In the genomic region with DNA sequence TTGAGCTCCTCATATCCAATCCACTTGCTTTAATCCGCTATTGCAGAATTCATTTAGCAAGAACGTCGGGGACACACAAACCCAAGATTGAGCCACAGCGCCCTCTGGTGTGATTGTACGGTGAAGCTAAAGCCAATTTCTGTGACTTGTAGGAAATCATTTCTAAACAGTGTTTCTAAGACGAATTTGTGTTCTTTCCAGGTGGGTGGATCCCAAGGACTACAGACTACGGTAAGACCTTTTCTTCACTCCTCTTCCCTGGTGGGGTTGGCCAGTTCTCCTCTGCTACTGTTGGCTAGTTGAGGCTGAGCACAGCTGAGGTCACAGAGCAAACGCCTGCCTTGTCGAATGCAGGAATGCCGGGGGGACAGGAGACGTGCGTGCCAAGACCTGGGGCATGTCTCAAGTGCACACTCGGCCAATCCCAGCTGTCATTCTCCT, we compare ENCODE assay signal across 8 cellular contexts. TPM values are rescaled to one million over a fixed set of nuclear protein-coding genes. Genes with fewer than 3 reads are reported as not detected.
DNase-seq lines count a peak whose midpoint lies in the region; ATAC-seq, FAIRE-seq and TF ChIP-seq lines count a peak whose summit lies in the region.

No MANE protein-coding gene starts in this region.

- CTCF ChIA-PET in HepG2 (lab: Yijun Ruan, JAX; ENCODE audit: low intra/inter-chr PET ratio, low total read pairs): interaction anchor here (0.8 to 3.4 kb wide), 6 partner anchors 39 to 289 kb away, joined by 3 to 27 read pairs (median 8); no protein-coding TSS in a partner anchor

- in situ Hi-C loops in HepG2 (cut with HindIII; ENCODE audit: extremely low pct_ligation_motif_present, low pct_unique_long_range_greater_than_20kb): loop anchor here (5.0 kb wide), 1 partner anchor 283 kb away; no protein-coding TSS in a partner anchor

- H3K9ac ChIP-seq in HepG2 (ENCODE audit: insufficient read depth, low read depth, low read length): no peak overlapping the region

- no peak for TF ChIP-seq POLR2A in HepG2 (IDR thresholded peaks at IDR 0.05; ENCODE audit: insufficient read depth in 1 of 2, low read depth in 2 of 2, low read length in 2 of 2)

- DNase-seq in activated gamma-delta T cell treated with Interleukin-2 at 50 U/mL for 16 hours (peak; percentile 75), activated gamma-delta T cell (lab: John Stamatoyannopoulos, UW) (no peak), NCI-H2227 (lab: John Stamatoyannopoulos, UW; ENCODE audit: unreplicated experiment) (peak; percentile 79), coronary artery (ENCODE audit: low spot score) (peak; percentile 81), HepG2 (ENCODE audit: low spot score) (peak; percentile 56)
- DNase-seq in activated CD4-positive, alpha-beta T cell treated with anti-CD3 and anti-CD28 coated beads for 24 hours (ENCODE audit: low read depth in 2 of 2): peak; percentile 46 to 61
- DNase-seq in stimulated activated CD4-positive, alpha-beta T cell treated with anti-CD3 and anti-CD28 coated beads, Interleukin-4, amount 100 ng/mL, for 4 hours: peak; percentile 45 to 67

- no TSS peak for BruUV-seq in HepG2 (replicated peaks; lab: Mats Ljungman, UMichigan)

- H3K36me3 ChIP-seq in HepG2 (replicated peaks in 1 of 2; ENCODE audit: control insufficient read depth in 1 of 2, insufficient read depth in 2 of 2, low read length in 2 of 2): no peaks in the 10 kb centered on the region

- H3K4me3 ChIP-seq in coronary artery: peak overlapping the region; percentile 64
- H3K4me3 ChIP-seq in HepG2 (replicated peaks in 1 of 3; ENCODE audit: insufficient read depth in 1 of 3, low read depth in 2 of 3, low read length in 3 of 3): peak overlapping the region in 1 of 3 experiments; percentile 45; a peak in 1 of 6 replicates

- no peak overlapping the region for H2AFZ ChIP-seq in HepG2 (ENCODE audit: low read length)

- FAIRE-seq in HepG2 (lab: Jason Lieb, UNC): peak; percentile 87

- WGBS in HepG2 (ENCODE audit: low lambda C conversion rate): 4% methylated on average over 11 of the region's 13 CpGs

- POLR2A ChIA-PET in HepG2 (lab: Yijun Ruan, JAX): interaction anchor here (0.7 to 1.3 kb wide), 3 partner anchors 255 to 286 kb away, joined by 3 to 5 read pairs (median 3); no protein-coding TSS in a partner anchor

- peak; percentile 78 for TF ChIP-seq CTCF in coronary artery (IDR thresholded peaks at IDR 0.05)
- peak; percentile 88 for TF ChIP-seq CTCF in HepG2 (CRISPR knock-in tag; IDR thresholded peaks at IDR 0.05)

- no peaks in the 10 kb centered on the region for H3K9me3 ChIP-seq in HepG2 (ENCODE audit: low read length)

- peak overlapping the region; percentile 65 for H3K4me2 ChIP-seq in HepG2 (ENCODE audit: low read depth, low read length)

- no peak for TF ChIP-seq EP300 in HepG2 (IDR thresholded peaks at IDR 0.05; ENCODE audit: low read depth in 2 of 2, low read length in 2 of 2)
- no peak for TF ChIP-seq EP300 in HepG2 (CRISPR knock-in tag; IDR thresholded peaks at IDR 0.05; ENCODE audit: borderline replicate concordance)

- H3K27me3 ChIP-seq in HepG2 (ENCODE audit: control insufficient read depth in 1 of 2, insufficient read depth in 2 of 2, low read length in 2 of 2): peaks cover 0 to 5% of the 10 kb centered on the region in 2 experiments; a peak in 3 of 5 replicates

- TF ChIP-seq RAD21 in HepG2 (CRISPR knock-in tag; IDR thresholded peaks at IDR 0.05): peak; percentile 78; the same call in 1 of the 2 replicates

- no peaks in the 10 kb centered on the region for H3K4me1 ChIP-seq in HepG2 (ENCODE audit: insufficient read depth, low read length)

- peak; percentile 56 for ATAC-seq in HepG2
- no peak for ATAC-seq in GM18520 (IDR thresholded peaks at IDR 0.05; ENCODE audit: unreplicated experiment)

- no peak overlapping the region for H3K27ac ChIP-seq in coronary artery
- no peak overlapping the region for H3K27ac ChIP-seq in HepG2 (ENCODE audit: extremely low read length, insufficient read depth, low read length)

- H3K79me2 ChIP-seq in HepG2 (ENCODE audit: insufficient read depth, low read length): no peaks in the 10 kb centered on the region

- H4K20me1 ChIP-seq in HepG2 (ENCODE audit: insufficient read depth, low read length): no peaks in the 10 kb centered on the region

- intact Hi-C loops in HepG2 (cut with micrococcal nuclease; ENCODE audit: unreplicated experiment): loop anchor here (1.0 to 10.0 kb wide), 3 partner anchors 40 to 268 kb away; no protein-coding TSS in a partner anchor

TF ChIP-seq in HepG2, 621 proteins besides CTCF, POLR2A, EP300 and RAD21 (continues in another document):
- TF ChIP-seq TARDBP (CRISPR knock-in tag; IDR thresholded peaks at IDR 0.05) (0 out of 2 replicates have a peak, but pooled peaks have one; percentile 27), SMC3 (IDR thresholded peaks at IDR 0.05; ENCODE audit: low read length) (peak; percentile 90), RXRB (CRISPR knock-in tag; IDR thresholded peaks at IDR 0.05; ENCODE audit: borderline replicate concordance) (peak; percentile 28; the same call in 1 of the 2 replicates), ZNF570 (CRISPR knock-in tag; IDR thresholded peaks at IDR 0.05; ENCODE audit: borderline replicate concordance) (no peak), ERF (CRISPR knock-in tag; IDR thresholded peaks at IDR 0.05) (0 out of 2 replicates have a peak, but pooled peaks have one; percentile 21), GATAD2A (CRISPR knock-in tag; IDR thresholded peaks at IDR 0.05) (0 out of 2 replicates have a peak, but pooled peaks have one; percentile 36), MIXL1 (CRISPR knock-in tag; IDR thresholded peaks at IDR 0.05) (0 out of 2 replicates have a peak, but pooled peaks have one; percentile 25), MXD4 (CRISPR knock-in tag; IDR thresholded peaks at IDR 0.05) (0 out of 2 replicates have a peak, but pooled peaks have one; percentile 33), KLF16 (CRISPR knock-in tag; IDR thresholded peaks at IDR 0.05) (0 out of 4 replicates have a peak, but pooled peaks of 1 of the 2 experiments have one; percentile 23)
- TF ChIP-seq, protein P1, sequence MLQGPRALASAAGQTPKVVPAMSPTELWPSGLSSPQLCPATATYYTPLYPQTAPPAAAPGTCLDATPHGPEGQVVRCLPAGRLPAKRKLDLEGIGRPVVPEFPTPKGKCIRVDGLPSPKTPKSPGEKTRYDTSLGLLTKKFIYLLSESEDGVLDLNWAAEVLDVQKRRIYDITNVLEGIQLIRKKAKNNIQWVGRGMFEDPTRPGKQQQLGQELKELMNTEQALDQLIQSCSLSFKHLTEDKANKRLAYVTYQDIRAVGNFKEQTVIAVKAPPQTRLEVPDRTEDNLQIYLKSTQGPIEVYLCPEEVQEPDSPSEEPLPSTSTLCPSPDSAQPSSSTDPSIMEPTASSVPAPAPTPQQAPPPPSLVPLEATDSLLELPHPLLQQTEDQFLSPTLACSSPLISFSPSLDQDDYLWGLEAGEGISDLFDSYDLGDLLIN (CRISPR knock-in tag; IDR thresholded peaks at IDR 0.05; ENCODE audit: borderline replicate concordance): no peak
- TF ChIP-seq, protein P2, sequence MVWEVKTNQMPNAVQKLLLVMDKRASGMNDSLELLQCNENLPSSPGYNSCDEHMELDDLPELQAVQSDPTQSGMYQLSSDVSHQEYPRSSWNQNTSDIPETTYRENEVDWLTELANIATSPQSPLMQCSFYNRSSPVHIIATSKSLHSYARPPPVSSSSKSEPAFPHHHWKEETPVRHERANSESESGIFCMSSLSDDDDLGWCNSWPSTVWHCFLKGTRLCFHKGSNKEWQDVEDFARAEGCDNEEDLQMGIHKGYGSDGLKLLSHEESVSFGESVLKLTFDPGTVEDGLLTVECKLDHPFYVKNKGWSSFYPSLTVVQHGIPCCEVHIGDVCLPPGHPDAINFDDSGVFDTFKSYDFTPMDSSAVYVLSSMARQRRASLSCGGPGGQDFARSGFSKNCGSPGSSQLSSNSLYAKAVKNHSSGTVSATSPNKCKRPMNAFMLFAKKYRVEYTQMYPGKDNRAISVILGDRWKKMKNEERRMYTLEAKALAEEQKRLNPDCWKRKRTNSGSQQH (CRISPR knock-in tag; IDR thresholded peaks at IDR 0.05; ENCODE audit: low read depth): no peak
- TF ChIP-seq, protein P3, sequence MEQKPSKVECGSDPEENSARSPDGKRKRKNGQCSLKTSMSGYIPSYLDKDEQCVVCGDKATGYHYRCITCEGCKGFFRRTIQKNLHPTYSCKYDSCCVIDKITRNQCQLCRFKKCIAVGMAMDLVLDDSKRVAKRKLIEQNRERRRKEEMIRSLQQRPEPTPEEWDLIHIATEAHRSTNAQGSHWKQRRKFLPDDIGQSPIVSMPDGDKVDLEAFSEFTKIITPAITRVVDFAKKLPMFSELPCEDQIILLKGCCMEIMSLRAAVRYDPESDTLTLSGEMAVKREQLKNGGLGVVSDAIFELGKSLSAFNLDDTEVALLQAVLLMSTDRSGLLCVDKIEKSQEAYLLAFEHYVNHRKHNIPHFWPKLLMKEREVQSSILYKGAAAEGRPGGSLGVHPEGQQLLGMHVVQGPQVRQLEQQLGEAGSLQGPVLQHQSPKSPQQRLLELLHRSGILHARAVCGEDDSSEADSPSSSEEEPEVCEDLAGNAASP (CRISPR knock-in tag; IDR thresholded peaks at IDR 0.05; ENCODE audit: borderline replicate concordance): 0 out of 2 replicates have a peak, but pooled peaks have one; percentile 23

RNA-seq across cellular contexts. Expression of a gene that starts 5.2 kb away (rescaled TPM):
- not detected in 2 replicates for total RNA-seq in HepG2 (2016; rRNA removed; fragmentation: Illumina TruSeq; extraction: Trizol)
- total RNA-seq in HepG2 (2016; cell fraction: cytosol; rRNA removed; fragmentation: Illumina TruSeq; extraction: Trizol; ENCODE audit: low read depth): not detected in 2 replicates
- not detected in 2 replicates for total RNA-seq in HepG2 (2016; cell fraction: insoluble cytoplasmic fraction; rRNA removed; fragmentation: Illumina TruSeq; extraction: Trizol)
- not detected in 2 replicates for total RNA-seq in HepG2 (2016; cell fraction: membrane; rRNA removed; fragmentation: Illumina TruSeq; extraction: Trizol)
- not detected in 2 replicates for total RNA-seq in HepG2 (2016; cell fraction: nucleus; rRNA removed; fragmentation: Illumina TruSeq; extraction: Trizol)
- polyA plus RNA-seq in HepG2 (2011; rRNA removed): 0.01 TPM in 1 of 2 replicates, not detected in the other
- 0.01 TPM in 2 replicates for polyA plus RNA-seq in HepG2 (2011; cell fraction: cytosol; rRNA removed)
- polyA plus RNA-seq in HepG2 (2011; cell fraction: nucleus; rRNA removed): 0.03 TPM in 1 of 2 replicates, not detected in the other
- polyA plus RNA-seq in HepG2 (2012): not detected in 2 replicates
- not detected in 2 replicates for polyA plus RNA-seq in HepG2 (2016; cell fraction: cytosol; fragmentation: Illumina TruSeq; extraction: Trizol; ENCODE audit: low read depth)
- polyA plus RNA-seq in HepG2 (2016; cell fraction: insoluble cytoplasmic fraction; fragmentation: Illumina TruSeq; extraction: Trizol; ENCODE audit: low read depth): not detected in 2 replicates
- not detected in 2 replicates for polyA plus RNA-seq in HepG2 (2016; cell fraction: membrane; fragmentation: Illumina TruSeq; extraction: Trizol; ENCODE audit: low read depth)
- not detected in 2 replicates for polyA plus RNA-seq in HepG2 (2016; cell fraction: nucleus; fragmentation: Illumina TruSeq; extraction: Trizol; ENCODE audit: insufficient read depth, low read depth)
- polyA minus RNA-seq in HepG2 (2011; rRNA and poly(A)+ RNA removed; ENCODE audit: low replicate concordance): 0.02 and 5.5 TPM in 2 replicates
- not detected in 2 replicates for polyA minus RNA-seq in HepG2 (2011; cell fraction: cytosol; rRNA and poly(A)+ RNA removed)
- polyA minus RNA-seq in HepG2 (2011; cell fraction: nucleus; rRNA and poly(A)+ RNA removed): not detected in 2 replicates
